8 cellular contexts compared by ENCODE assay signal in genomic region chr17:50931003-50931878, GRCh38.
DNase-seq lines count a peak whose midpoint lies in the region; ATAC-seq and TF ChIP-seq lines count a peak whose summit lies in the region.

No MANE protein-coding gene starts in this region.

- intact Hi-C loops in uterus (cut with DNase I; ENCODE audit: low total_unique reads) = loop anchor here (2.0 kb wide), 1 partner anchor 64 kb away; the partner anchor contains the start of gene TOB1

- H3K4me1 ChIP-seq in cardiac muscle cell (ENCODE audit: low read depth) (peaks cover 35% of the 10 kb centered on the region), uterus (no peaks in the 10 kb centered on the region)

- TF ChIP-seq POLR2A in uterus (IDR thresholded peaks at IDR 0.05) = peak; percentile 7 to 29

- in situ Hi-C loops in SK-MEL-5 (cut with HindIII; ENCODE audit: low pct_unique_long_range_greater_than_20kb, low sequenced_read_pairs) = no loop called here

- DNase-seq in AG08396 (ENCODE audit: low spot score) = peak; percentile 88
- peak; percentile 85 for DNase-seq in NAMALWA (ENCODE audit: low spot score)
- peak; percentile 75 for DNase-seq in SK-MEL-5 (ENCODE audit: low read depth, low spot score)
- peak; percentile 79 for DNase-seq in amniotic stem cell (lab: John Stamatoyannopoulos, UW)
- peak; percentile 94 to 95 for DNase-seq in cardiac muscle cell (ENCODE audit: low read depth in 1 of 2, low spot score in 1 of 2)
- DNase-seq in occipital lobe (lab: John Stamatoyannopoulos, UW) = peak; percentile 83
- DNase-seq in uterus = peak; percentile 83 to 86

- peak; percentile 57 for ATAC-seq in GM19397 (IDR thresholded peaks at IDR 0.05; ENCODE audit: unreplicated experiment)

- H3K27ac ChIP-seq in cardiac muscle cell = peak overlapping the region; percentile 95
- H3K27ac ChIP-seq in uterus = peak overlapping the region; percentile 94 to 98

- no peak for TF ChIP-seq CTCF in cardiac muscle cell (IDR thresholded peaks at IDR 0.05; ENCODE audit: low read depth, low read length)
- TF ChIP-seq CTCF in uterus (IDR thresholded peaks at IDR 0.05) = no peak

- H3K27me3 ChIP-seq in cardiac muscle cell = no peaks in the 10 kb centered on the region
- no peaks in the 10 kb centered on the region for H3K27me3 ChIP-seq in uterus

- no peaks in the 10 kb centered on the region for H3K9me3 ChIP-seq in cardiac muscle cell (ENCODE audit: low read depth)
- no peaks in the 10 kb centered on the region for H3K9me3 ChIP-seq in uterus

- H3K4me3 ChIP-seq in cardiac muscle cell = peak overlapping the region; percentile 24
- peak overlapping the region; percentile 34 to 46 for H3K4me3 ChIP-seq in uterus

- H3K36me3 ChIP-seq in cardiac muscle cell (no peaks in the 10 kb centered on the region), uterus (no peaks in the 10 kb centered on the region)

Comparison
In these comparisons a context has a peak if more than half of its experiments do, and no peak if none do; other contexts are left out.
1. Peak in every context shown above with its lines: DNase-seq, ATAC-seq, H3K4me3 ChIP-seq and H3K27ac ChIP-seq.